In genomic region chr16:30585022-30585399, GRCh38 we compare ENCODE assay signal across 8 cellular contexts. TPM values are rescaled to one million over a fixed set of nuclear protein-coding genes. Genes with fewer than 3 reads are reported as not detected.
A peak's percentile ranks its signal among the peaks of the same experiment; 100 is the strongest.
DNase-seq lines count a peak whose midpoint lies in the region; ATAC-seq, FAIRE-seq and TF ChIP-seq lines count a peak whose summit lies in the region.

No MANE protein-coding gene starts in this region.

- intact Hi-C loops in activated naive CD4-positive, alpha-beta T cell treated with anti-CD3 and anti-CD28 coated beads for 36 hours (cut with micrococcal nuclease) = loop anchor here (1.0 to 2.0 kb wide), 8 partner anchors 13 to 155 kb away; partner anchors contain the start of genes DCTPP1, PRR14, ZNF689 and ZNF747
- intact Hi-C loops in ovary (cut with DNase I) = loop anchor here in 3 of 4 donors (5.0 to 10.0 kb wide), 3 partner anchors 47 to 70 kb away; partner anchors contain the start of genes FBRS (in 1 of the 3) and PRR14 (in 1 of the 3)

- peaks cover 32% of the 10 kb centered on the region for H3K4me1 Mint-ChIP-seq in activated naive CD4-positive, alpha-beta T cell treated with anti-CD3 and anti-CD28 coated beads for 36 hours (ENCODE audit: low read depth)

- peak; percentile 37 for DNase-seq in activated naive CD4-positive, alpha-beta T cell treated with anti-CD3 and anti-CD28 coated beads for 36 hours
- DNase-seq in activated naive CD4-positive, alpha-beta T cell (lab: John Stamatoyannopoulos, UW) = no peak
- DNase-seq in RPMI8226 (peak; percentile 27), epithelial cell of proximal tubule (ENCODE audit: low read depth) (no peak), ovary (peak in 1 of 5 donors; percentile 26), kidney glomerular epithelial cell (lab: John Stamatoyannopoulos, UW) (no peak), RCC 7860 (ENCODE audit: low spot score) (no peak)

- no peak for TF ChIP-seq CTCF in epithelial cell of proximal tubule (conservative IDR thresholded peaks at IDR 0.05; ENCODE audit: low read depth, low read length)
- no peak for TF ChIP-seq CTCF in ovary (IDR thresholded peaks at IDR 0.05)

- TF ChIP-seq POLR2A in ovary (IDR thresholded peaks at IDR 0.05) = no peak

- peak overlapping the region; percentile 81 for H3K27ac Mint-ChIP-seq in activated naive CD4-positive, alpha-beta T cell treated with anti-CD3 and anti-CD28 coated beads for 36 hours

- H3K4me1 ChIP-seq in ovary (ENCODE audit: insufficient read depth) = peaks cover 5% of the 10 kb centered on the region

- H3K27me3 ChIP-seq in ovary = no peaks in the 10 kb centered on the region

- peaks cover 26% of the 10 kb centered on the region for H3K36me3 Mint-ChIP-seq in activated naive CD4-positive, alpha-beta T cell treated with anti-CD3 and anti-CD28 coated beads for 36 hours (ENCODE audit: low read depth)

- no peaks in the 10 kb centered on the region for H3K9me3 ChIP-seq in ovary

- peak overlapping the region; percentile 84 to 91 for H3K27ac ChIP-seq in ovary

- TF ChIP-seq EP300 in ovary (IDR thresholded peaks at IDR 0.05) = no peak

- CTCF ChIA-PET in activated naive CD4-positive, alpha-beta T cell treated with anti-CD3 and anti-CD28 coated beads for 36 hours (lab: Charles Lee) = interaction anchor here (0.8 to 2.0 kb wide), 7 partner anchors 9 to 136 kb away, joined by 3 to 11 read pairs (median 3); partner anchors contain the start of genes ZNF688 and ZNF764

- no peaks in the 10 kb centered on the region for H3K36me3 ChIP-seq in ovary

- 0% methylated on average over 20 to 23 of the region's 23 CpGs for WGBS in ovary, 3 donors

- peak overlapping the region; percentile 80 for H3K4me3 ChIP-seq in epithelial cell of proximal tubule (ENCODE audit: low read depth, low read length)
- H3K4me3 ChIP-seq in ovary = peak overlapping the region; percentile 70

- peak overlapping the region; percentile 90 for H3K4me3 Mint-ChIP-seq in activated naive CD4-positive, alpha-beta T cell treated with anti-CD3 and anti-CD28 coated beads for 36 hours

- H3K9me3 Mint-ChIP-seq in activated naive CD4-positive, alpha-beta T cell treated with anti-CD3 and anti-CD28 coated beads for 36 hours = no peaks in the 10 kb centered on the region

- ATAC-seq in HG02943 (IDR thresholded peaks at IDR 0.05; ENCODE audit: low read depth, unreplicated experiment) = peak; percentile 27

- no peak for FAIRE-seq in RCC 7860 (lab: Jason Lieb, UNC)

- no peaks in the 10 kb centered on the region for H3K27me3 Mint-ChIP-seq in activated naive CD4-positive, alpha-beta T cell treated with anti-CD3 and anti-CD28 coated beads for 36 hours (ENCODE audit: low read depth)

RNA-seq across cellular contexts. Expression of gene ZNF785, which starts 0.5 kb away (rescaled TPM):
- 10 to 100 TPM; 11.9 to 13.2 TPM for total RNA-seq in activated naive CD4-positive, alpha-beta T cell treated with anti-CD3 and anti-CD28 coated beads for 36 hours
- 3.2 and 7.6 TPM in 2 replicates for total RNA-seq in epithelial cell of proximal tubule
- 10 to 100 TPM in 5 of 7 donors, 1 to 10 TPM in 2; 7.0 to 29.4 (median 22.2) TPM for total RNA-seq in ovary
- polyA plus RNA-seq in ovary = 10 to 100 TPM; 11.7 to 14.8 TPM

RNA-seq across cellular contexts. Expression of gene ZNF688, which starts 13.5 kb away (rescaled TPM):
- 1 to 10 TPM; 3.7 to 3.9 TPM for total RNA-seq in activated naive CD4-positive, alpha-beta T cell treated with anti-CD3 and anti-CD28 coated beads for 36 hours
- total RNA-seq in epithelial cell of proximal tubule (8.2 and 9.1 TPM in 2 replicates), ovary (10 to 100 TPM; 10.4 to 31.2 (median 15.4) TPM)
- polyA plus RNA-seq in ovary = 10 to 100 TPM; 10.3 to 16.1 TPM

RNA-seq across cellular contexts. Expression of gene ZNF689, which starts 25.2 kb away (rescaled TPM):
- 10 to 100 TPM; 10.7 to 11.5 TPM for total RNA-seq in activated naive CD4-positive, alpha-beta T cell treated with anti-CD3 and anti-CD28 coated beads for 36 hours
- total RNA-seq in epithelial cell of proximal tubule = 7.7 and 9.6 TPM in 2 replicates
- 10 to 100 TPM in 5 of 7 donors, 1 to 10 TPM in 2; 6.2 to 13.2 (median 11.6) TPM for total RNA-seq in ovary
- polyA plus RNA-seq in ovary = 1 to 10 TPM; 6.9 to 8.8 TPM

RNA-seq across cellular contexts. Expression of gene ZNF764, which starts 26.8 kb away (rescaled TPM):
- total RNA-seq in activated naive CD4-positive, alpha-beta T cell treated with anti-CD3 and anti-CD28 coated beads for 36 hours = 1 to 10 TPM; 7.6 to 9.5 TPM
- total RNA-seq in epithelial cell of proximal tubule (5.2 and 10.9 TPM in 2 replicates), ovary (10 to 100 TPM in 5 of 7 donors, 1 to 10 TPM in 2; 6.8 to 14.5 (median 13.2) TPM)
- polyA plus RNA-seq in ovary = 1 to 10 TPM; 4.3 to 9.6 TPM

RNA-seq across cellular contexts. Expression of gene ZNF747, which starts 50.4 kb away (rescaled TPM):
- 1 to 10 TPM; 5.1 to 6.1 TPM for total RNA-seq in activated naive CD4-positive, alpha-beta T cell treated with anti-CD3 and anti-CD28 coated beads for 36 hours
- total RNA-seq in epithelial cell of proximal tubule = 5.1 and 7.6 TPM in 2 replicates
- 10 to 100 TPM; 11.9 to 19.2 (median 12.9) TPM for total RNA-seq in ovary
- 10 to 100 TPM in 1 of 2 donors, 1 to 10 TPM in 1; 8.4 to 11.4 TPM for polyA plus RNA-seq in ovary

Comparison
In these comparisons a context has a peak if more than half of its experiments do, and no peak if none do; other contexts are left out.
1. DNase-seq: peak in activated naive CD4-positive, alpha-beta T cell treated with anti-CD3 and anti-CD28 coated beads for 36 hours (single experiment) and RPMI8226 (single experiment); none in activated naive CD4-positive, alpha-beta T cell (0 of 4), epithelial cell of proximal tubule (single experiment), kidney glomerular epithelial cell (single experiment) and RCC 7860 (single experiment).